Comparison of ENCODE assay signal across 6 cellular contexts in the genomic region with DNA sequence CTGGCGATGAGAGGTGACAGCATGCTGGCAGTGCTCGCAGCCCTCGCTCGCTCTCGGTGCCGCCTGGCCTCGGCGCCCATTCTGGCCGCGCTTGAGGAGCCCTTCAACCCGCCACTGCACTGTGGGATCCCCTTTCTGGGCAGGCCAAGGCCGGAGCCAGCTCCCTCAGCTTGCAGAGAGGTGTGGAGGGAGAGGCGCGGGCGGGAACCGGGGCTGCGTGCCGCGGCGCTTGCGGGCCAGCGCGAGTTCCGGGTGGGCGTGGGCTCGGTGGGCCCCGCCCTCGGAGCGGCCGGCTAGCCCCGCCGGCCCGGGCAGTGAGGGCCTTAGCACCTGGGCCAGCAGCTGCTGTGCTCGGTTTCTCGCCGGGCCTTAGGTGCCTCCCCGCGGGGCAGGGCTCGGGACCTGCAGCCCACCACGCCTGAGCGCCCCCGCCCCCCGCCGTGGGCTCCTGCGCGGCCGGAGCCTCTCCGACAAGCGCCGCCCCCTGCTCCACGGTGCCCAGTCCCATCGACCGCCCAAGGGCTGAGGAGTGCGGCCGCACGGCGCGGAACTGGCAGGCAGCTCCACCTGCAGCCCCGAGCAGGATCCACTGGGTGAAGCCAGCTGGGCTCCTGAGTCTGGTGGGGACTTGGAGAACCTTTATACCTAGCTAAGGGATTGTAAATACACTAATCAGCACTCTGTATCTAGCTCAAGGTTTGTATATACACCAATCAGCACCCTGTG.
DNase-seq lines count a peak whose midpoint lies in the region; ATAC-seq and TF ChIP-seq lines count a peak whose summit lies in the region.
"Not testable (repeated sequence)": the region's sequence is repeated elsewhere in the genome, so short reads cannot be mapped to it uniquely, and the experiment has no call there.

No MANE protein-coding gene starts in this region.

- not testable (repeated sequence) for H3K23ac ChIP-seq in neuronal stem cell (ENCODE audit: low read depth, low read length, poor library complexity)

- peak; percentile 39; the same call in 2 of the 3 replicates for ATAC-seq in SK-N-SH treated with all-trans-retinoic acid at 6 μM for 48 hours
- ATAC-seq in right cardiac atrium: not testable (repeated sequence)

- not testable (repeated sequence) for H3K4me3 ChIP-seq in right cardiac atrium (ENCODE audit: low read length); neuronal stem cell (ENCODE audit: low read length in 2 of 2)
- peak overlapping the region; percentile 34 to 49 for H3K4me3 ChIP-seq in testis

- peak overlapping the region; percentile 9 for H2AK5ac ChIP-seq in neuronal stem cell (ENCODE audit: low read depth, low read length)

- not testable (repeated sequence) for H4K91ac ChIP-seq in neuronal stem cell (ENCODE audit: low read depth, low read length, poor library complexity)

- not testable (repeated sequence) for TF ChIP-seq CTCF in testis (IDR thresholded peaks at IDR 0.05)

- not testable (repeated sequence) for H2AFZ ChIP-seq in neuronal stem cell (ENCODE audit: low read length)

- not testable (repeated sequence) for H3K36me3 ChIP-seq in neuronal stem cell (replicated peaks in 1 of 2; ENCODE audit: control insufficient read depth in 2 of 2, insufficient read depth in 2 of 2, low read length in 2 of 2); testis (ENCODE audit: low read depth, missing control alignments)

- not testable (repeated sequence) for H3K9me3 ChIP-seq in right cardiac atrium (ENCODE audit: control insufficient read depth, low read length); neuronal stem cell (replicated peaks in 1 of 2; ENCODE audit: control insufficient read depth in 2 of 2, insufficient read depth in 1 of 2, low read depth in 1 of 2, low read length in 2 of 2); testis

- WGBS in right cardiac atrium: 97% methylated on average over 59 of the region's 59 CpGs
- WGBS in neuronal stem cell (ENCODE audit: extremely low coverage in 2 of 2, insufficient read length in 2 of 2, insufficient replicate concordance in 1 of 2), 2 donors: no CpG with 5 or more reads among the region's 59 CpGs
- WGBS in testis, 2 donors: 62 to 93% methylated on average over 16 to 41 of the region's 59 CpGs

- intact Hi-C loops in right cardiac atrium (cut with DNase I); testis (cut with DNase I; ENCODE audit: low total_unique reads): not testable (repeated sequence)

- not testable (repeated sequence) for H3K79me1 ChIP-seq in neuronal stem cell (ENCODE audit: low read depth, low read length)

- H3K9ac ChIP-seq in neuronal stem cell (ENCODE audit: low read depth, low read length, poor library complexity): not testable (repeated sequence)

- not testable (repeated sequence) for TF ChIP-seq POLR2A in testis (IDR thresholded peaks at IDR 0.05)

- not testable (repeated sequence) for H2BK120ac ChIP-seq in neuronal stem cell (ENCODE audit: low read depth, low read length)

- not testable (repeated sequence) for H3K14ac ChIP-seq in neuronal stem cell (ENCODE audit: low read length)

- not testable (repeated sequence) for H3K4ac ChIP-seq in neuronal stem cell (ENCODE audit: low read length)

- H2BK15ac ChIP-seq in neuronal stem cell (ENCODE audit: low read length): not testable (repeated sequence)

- not testable (repeated sequence) for H2BK5ac ChIP-seq in neuronal stem cell (ENCODE audit: low read length)

- H4K8ac ChIP-seq in neuronal stem cell (ENCODE audit: low read depth, low read length): not testable (repeated sequence)

- not testable (repeated sequence) for H3K4me1 ChIP-seq in right cardiac atrium (ENCODE audit: control insufficient read depth, insufficient read depth, low read length); neuronal stem cell (ENCODE audit: control insufficient read depth in 2 of 2, insufficient read depth in 1 of 2, low read depth in 1 of 2, low read length in 2 of 2); testis

- not testable (repeated sequence) for H3K27ac ChIP-seq in right cardiac atrium (ENCODE audit: low read length); neuronal stem cell (replicated peaks; ENCODE audit: low read length); testis

- not testable (repeated sequence) for H2BK12ac ChIP-seq in neuronal stem cell (ENCODE audit: low read length)

- DNase-seq in Daoy (ENCODE audit: low read depth) (peak; percentile 47), NCI-H748 (lab: John Stamatoyannopoulos, UW; ENCODE audit: unreplicated experiment) (peak; percentile 27), right cardiac atrium (peak in 2 of 3 donors; percentile 31 to 49)
- DNase-seq in neuronal stem cell (ENCODE audit: low spot score); testis: not testable (repeated sequence)

- H3K4me2 ChIP-seq in neuronal stem cell (ENCODE audit: insufficient read depth, low read length, poor library complexity, severe bottlenecking): not testable (repeated sequence)

- not testable (repeated sequence) for H3K18ac ChIP-seq in neuronal stem cell (ENCODE audit: low read length)

- not testable (repeated sequence) for H3K27me3 ChIP-seq in right cardiac atrium (ENCODE audit: control insufficient read depth, insufficient read depth); neuronal stem cell (ENCODE audit: control insufficient read depth in 3 of 3, insufficient read depth in 3 of 3, low read depth in 1 of 3, low read length in 3 of 3); testis
